ENCODE assay signal across 1 cellular context in genomic region chr1:43321331-43321891, GRCh38.
TF ChIP-seq lines count a peak whose summit lies in the region.

No MANE protein-coding gene starts in this region.

TF ChIP-seq in HCT116, 20 proteins besides CTCF, POLR2A, EP300 and RAD21 (continued from another document):
- TF ChIP-seq CEBPB (IDR thresholded peaks at IDR 0.05; ENCODE audit: low read depth) (no peak), FOSL1 (IDR thresholded peaks at IDR 0.05; ENCODE audit: low read depth) (no peak; the same call in 1 of the 2 replicates), SIN3A (IDR thresholded peaks at IDR 0.05; ENCODE audit: low read depth) (no peak), SRF (IDR thresholded peaks at IDR 0.05; ENCODE audit: low read depth) (no peak)
- TF ChIP-seq, protein P1, sequence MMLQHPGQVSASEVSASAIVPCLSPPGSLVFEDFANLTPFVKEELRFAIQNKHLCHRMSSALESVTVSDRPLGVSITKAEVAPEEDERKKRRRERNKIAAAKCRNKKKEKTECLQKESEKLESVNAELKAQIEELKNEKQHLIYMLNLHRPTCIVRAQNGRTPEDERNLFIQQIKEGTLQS (IDR thresholded peaks at IDR 0.05) = no peak
